Comparison of ENCODE assay signal across 1 cellular context in the genomic region with DNA sequence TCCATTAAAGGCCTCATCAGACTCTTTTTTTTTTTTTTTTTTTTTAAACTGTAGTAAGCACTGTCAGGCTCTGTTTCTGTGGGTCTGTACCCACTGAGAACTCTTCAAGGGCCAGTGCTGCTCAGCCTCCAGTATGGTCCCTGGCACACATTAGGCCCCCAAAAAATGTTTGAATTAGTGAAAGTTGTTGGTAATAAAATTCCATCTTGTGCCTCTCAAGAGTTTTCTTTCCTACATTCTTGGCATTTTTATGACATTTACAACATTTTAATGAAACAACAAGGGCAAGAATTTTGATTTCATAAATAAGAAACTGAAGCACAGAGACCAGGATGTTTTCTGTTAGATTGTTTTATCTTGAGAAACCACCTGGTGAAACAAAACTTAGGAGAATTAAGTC.
TF ChIP-seq lines count a peak whose summit lies in the region.

No MANE protein-coding gene starts in this region.

TF ChIP-seq in IMR-90, 13 proteins besides CTCF, POLR2A, EP300 and RAD21:
- TF ChIP-seq, protein P1, sequence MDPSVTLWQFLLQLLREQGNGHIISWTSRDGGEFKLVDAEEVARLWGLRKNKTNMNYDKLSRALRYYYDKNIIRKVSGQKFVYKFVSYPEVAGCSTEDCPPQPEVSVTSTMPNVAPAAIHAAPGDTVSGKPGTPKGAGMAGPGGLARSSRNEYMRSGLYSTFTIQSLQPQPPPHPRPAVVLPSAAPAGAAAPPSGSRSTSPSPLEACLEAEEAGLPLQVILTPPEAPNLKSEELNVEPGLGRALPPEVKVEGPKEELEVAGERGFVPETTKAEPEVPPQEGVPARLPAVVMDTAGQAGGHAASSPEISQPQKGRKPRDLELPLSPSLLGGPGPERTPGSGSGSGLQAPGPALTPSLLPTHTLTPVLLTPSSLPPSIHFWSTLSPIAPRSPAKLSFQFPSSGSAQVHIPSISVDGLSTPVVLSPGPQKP (IDR thresholded peaks at IDR 0.05; ENCODE audit: borderline replicate concordance, low read depth, low read length) = no peak
- no peak for TF ChIP-seq CEBPB (IDR thresholded peaks at IDR 0.05; ENCODE audit: low read depth, low read length)
- TF ChIP-seq, protein P2, sequence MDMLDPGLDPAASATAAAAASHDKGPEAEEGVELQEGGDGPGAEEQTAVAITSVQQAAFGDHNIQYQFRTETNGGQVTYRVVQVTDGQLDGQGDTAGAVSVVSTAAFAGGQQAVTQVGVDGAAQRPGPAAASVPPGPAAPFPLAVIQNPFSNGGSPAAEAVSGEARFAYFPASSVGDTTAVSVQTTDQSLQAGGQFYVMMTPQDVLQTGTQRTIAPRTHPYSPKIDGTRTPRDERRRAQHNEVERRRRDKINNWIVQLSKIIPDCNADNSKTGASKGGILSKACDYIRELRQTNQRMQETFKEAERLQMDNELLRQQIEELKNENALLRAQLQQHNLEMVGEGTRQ (IDR thresholded peaks at IDR 0.05; ENCODE audit: low read depth, low read length) = no peak
- no peak for TF ChIP-seq FOS (IDR thresholded peaks at IDR 0.05; ENCODE audit: low read depth, low read length)
- no peak for TF ChIP-seq MAFK (IDR thresholded peaks at IDR 0.05; ENCODE audit: low read depth, low read length)
- no peak for TF ChIP-seq BHLHE40 (IDR thresholded peaks at IDR 0.05; ENCODE audit: low read depth, low read length)
- no peak for TF ChIP-seq RCOR1 (IDR thresholded peaks at IDR 0.05; ENCODE audit: insufficient replicate concordance, low read length)
- TF ChIP-seq MAZ (IDR thresholded peaks at IDR 0.05; ENCODE audit: borderline replicate concordance, low read depth, low read length) = no peak
- TF ChIP-seq SMC3 (IDR thresholded peaks at IDR 0.05; ENCODE audit: low read depth, low read length) = no peak
- TF ChIP-seq NFE2L2 (IDR thresholded peaks at IDR 0.05; ENCODE audit: low read depth, low read length) = no peak
- no peak for TF ChIP-seq CHD1 (IDR thresholded peaks at IDR 0.05; ENCODE audit: low read depth, low read length)
